Comparison of ENCODE assay signal across 18 cellular contexts in the genomic region with DNA sequence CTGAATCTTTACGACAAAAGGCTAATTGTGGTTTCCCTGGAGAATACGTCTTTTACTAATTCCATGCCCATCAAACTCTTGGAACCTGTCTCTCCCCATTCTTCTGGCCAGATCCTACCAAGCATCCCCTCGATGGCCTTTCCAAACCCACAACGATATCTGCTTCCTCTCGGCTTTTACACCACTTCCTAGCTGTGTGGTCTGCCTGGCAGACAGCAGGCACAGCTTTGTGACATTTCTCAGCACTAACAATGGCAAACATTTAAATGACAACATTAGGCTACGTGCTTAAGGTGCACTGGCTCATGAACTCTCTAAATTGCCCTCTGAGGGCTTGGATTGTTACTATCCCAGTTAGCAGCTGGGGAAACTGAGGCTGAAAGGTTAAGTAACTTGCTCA.
DNase-seq lines count a peak whose midpoint lies in the region; ATAC-seq lines count a peak whose summit lies in the region.
"Had no signal": no experiment of that assay in that cellular context is flagged by ENCODE, and none has a peak within 500 bp of the region (broad histone marks: within the 10 kb centered on the region; RNA-seq: fewer than 3 reads in every experiment).

No MANE protein-coding gene starts in this region.

- no peak for DNase-seq in activated naive CD8-positive, alpha-beta T cell treated with anti-CD3 and anti-CD28 coated beads, Interleukin-2, amount 10 ng/mL, durations not matched to agents 7 days and 5 days
- DNase-seq in activated naive CD8-positive, alpha-beta T cell treated with anti-CD3 and anti-CD28 coated beads for 36 hours, result no peak
- peak; percentile 59 for DNase-seq in Jurkat, Clone E6-1 (ENCODE audit: low read depth, low spot score)
- peak; percentile 52 for DNase-seq in UCSD-AML1 (lab: John Stamatoyannopoulos, UW; ENCODE audit: unreplicated experiment)
- no peak for DNase-seq in activated naive CD8-positive, alpha-beta T cell treated with anti-CD3 and anti-CD28 coated beads, Interleukin-2, amount 50 U/mL, for 24 hours
- no peak for DNase-seq in activated CD4-positive, CD25-positive, alpha-beta regulatory T cell treated with anti-CD3 and anti-CD28 coated beads, Interleukin-2, amount 50 U/mL, for 72 hours
- DNase-seq in activated CD4-positive, alpha-beta T cell treated with anti-CD3 and anti-CD28 coated beads for 4 hours, result no peak
- DNase-seq: AML-193; BE2C; Caco-2; CD4-positive, CD25-positive, alpha-beta regulatory T cell; CD8-positive, alpha-beta T cell; DMS153; DND-41; GOT3; HFFc6 had no signal

- POLR2A ChIA-PET in activated naive CD8-positive, alpha-beta T cell treated with anti-CD3 and anti-CD28 coated beads, Interleukin-2, amount 10 ng/mL, durations not matched to agents 7 days and 5 days (lab: Charles Lee), result no interaction called here

- no peak overlapping the region for H3K27ac Mint-ChIP-seq in activated naive CD8-positive, alpha-beta T cell treated with anti-CD3 and anti-CD28 coated beads, Interleukin-2, amount 10 ng/mL, durations not matched to agents 7 days and 5 days
- no peak overlapping the region for H3K27ac Mint-ChIP-seq in activated naive CD8-positive, alpha-beta T cell treated with anti-CD3 and anti-CD28 coated beads for 36 hours
- no peak overlapping the region for H3K27ac Mint-ChIP-seq in activated naive CD8-positive, alpha-beta T cell treated with anti-CD3 and anti-CD28 coated beads, Interleukin-2, amount 50 U/mL, for 24 hours
- H3K27ac Mint-ChIP-seq: CD4-positive, CD25-positive, alpha-beta regulatory T cell; CD8-positive, alpha-beta T cell; HFFc6 had no signal

- peak overlapping the region; percentile 17 for H3K4me3 Mint-ChIP-seq in activated naive CD8-positive, alpha-beta T cell treated with anti-CD3 and anti-CD28 coated beads, Interleukin-2, amount 10 ng/mL, durations not matched to agents 7 days and 5 days
- no peak overlapping the region for H3K4me3 Mint-ChIP-seq in activated naive CD8-positive, alpha-beta T cell treated with anti-CD3 and anti-CD28 coated beads for 36 hours
- no peak overlapping the region for H3K4me3 Mint-ChIP-seq in activated naive CD8-positive, alpha-beta T cell treated with anti-CD3 and anti-CD28 coated beads, Interleukin-2, amount 50 U/mL, for 24 hours
- H3K4me3 Mint-ChIP-seq: CD4-positive, CD25-positive, alpha-beta regulatory T cell; CD8-positive, alpha-beta T cell; HFFc6 had no signal

- no peak overlapping the region for H3K4me3 ChIP-seq in Jurkat, Clone E6-1 (ENCODE audit: low read length)
- H3K4me3 ChIP-seq: HAP-1 had no signal

- H3K4me1 Mint-ChIP-seq in activated naive CD8-positive, alpha-beta T cell treated with anti-CD3 and anti-CD28 coated beads, Interleukin-2, amount 10 ng/mL, durations not matched to agents 7 days and 5 days, result peaks cover 11% of the 10 kb centered on the region
- no peaks in the 10 kb centered on the region for H3K4me1 Mint-ChIP-seq in activated naive CD8-positive, alpha-beta T cell treated with anti-CD3 and anti-CD28 coated beads for 36 hours
- H3K4me1 Mint-ChIP-seq in activated naive CD8-positive, alpha-beta T cell treated with anti-CD3 and anti-CD28 coated beads, Interleukin-2, amount 50 U/mL, for 24 hours, result peaks cover 6% of the 10 kb centered on the region
- H3K4me1 Mint-ChIP-seq: CD4-positive, CD25-positive, alpha-beta regulatory T cell had no signal

- H3K36me3 Mint-ChIP-seq in activated naive CD8-positive, alpha-beta T cell treated with anti-CD3 and anti-CD28 coated beads, Interleukin-2, amount 10 ng/mL, durations not matched to agents 7 days and 5 days, result peaks cover 1% of the 10 kb centered on the region
- no peaks in the 10 kb centered on the region for H3K36me3 Mint-ChIP-seq in activated naive CD8-positive, alpha-beta T cell treated with anti-CD3 and anti-CD28 coated beads for 36 hours
- no peaks in the 10 kb centered on the region for H3K36me3 Mint-ChIP-seq in activated naive CD8-positive, alpha-beta T cell treated with anti-CD3 and anti-CD28 coated beads, Interleukin-2, amount 50 U/mL, for 24 hours (ENCODE audit: low read depth)
- H3K36me3 Mint-ChIP-seq: CD4-positive, CD25-positive, alpha-beta regulatory T cell; CD8-positive, alpha-beta T cell had no signal

- H3K27me3 Mint-ChIP-seq in activated naive CD8-positive, alpha-beta T cell treated with anti-CD3 and anti-CD28 coated beads, Interleukin-2, amount 10 ng/mL, durations not matched to agents 7 days and 5 days, result peaks cover 10% of the 10 kb centered on the region
- H3K27me3 Mint-ChIP-seq in activated naive CD8-positive, alpha-beta T cell treated with anti-CD3 and anti-CD28 coated beads for 36 hours, result no peaks in the 10 kb centered on the region
- H3K27me3 Mint-ChIP-seq in activated naive CD8-positive, alpha-beta T cell treated with anti-CD3 and anti-CD28 coated beads, Interleukin-2, amount 50 U/mL, for 24 hours, result peaks cover 2% of the 10 kb centered on the region

- ATAC-seq in activated naive CD8-positive, alpha-beta T cell treated with anti-CD3 and anti-CD28 coated beads, Interleukin-2, amount 10 ng/mL, durations not matched to agents 7 days and 5 days (ENCODE audit: low read depth), result peak; percentile 68
- peak; percentile 37 for ATAC-seq in activated naive CD8-positive, alpha-beta T cell treated with anti-CD3 and anti-CD28 coated beads, Interleukin-2, amount 50 U/mL, for 24 hours
- ATAC-seq in GM21360 (IDR thresholded peaks at IDR 0.05; ENCODE audit: unreplicated experiment), result no peak
- ATAC-seq: CD8-positive, alpha-beta T cell had no signal

- no peaks in the 10 kb centered on the region for H3K9me3 Mint-ChIP-seq in activated naive CD8-positive, alpha-beta T cell treated with anti-CD3 and anti-CD28 coated beads, Interleukin-2, amount 10 ng/mL, durations not matched to agents 7 days and 5 days
- H3K9me3 Mint-ChIP-seq in activated naive CD8-positive, alpha-beta T cell treated with anti-CD3 and anti-CD28 coated beads for 36 hours, result no peaks in the 10 kb centered on the region
- no peaks in the 10 kb centered on the region for H3K9me3 Mint-ChIP-seq in activated naive CD8-positive, alpha-beta T cell treated with anti-CD3 and anti-CD28 coated beads, Interleukin-2, amount 50 U/mL, for 24 hours
- H3K9me3 Mint-ChIP-seq: CD4-positive, CD25-positive, alpha-beta regulatory T cell; CD8-positive, alpha-beta T cell; HFFc6 had no signal

Comparison
In these comparisons a context has a peak if more than half of its experiments do, and no peak if none do; other contexts are left out.
1. DNase-seq: peak in Jurkat, Clone E6-1 (single experiment) and UCSD-AML1 (single experiment); none in activated naive CD8-positive, alpha-beta T cell treated with anti-CD3 and anti-CD28 coated beads, Interleukin-2, amount 10 ng/mL, durations not matched to agents 7 days and 5 days (single experiment), activated naive CD8-positive, alpha-beta T cell treated with anti-CD3 and anti-CD28 coated beads for 36 hours (single experiment), activated naive CD8-positive, alpha-beta T cell treated with anti-CD3 and anti-CD28 coated beads, Interleukin-2, amount 50 U/mL, for 24 hours (single experiment), activated CD4-positive, CD25-positive, alpha-beta regulatory T cell treated with anti-CD3 and anti-CD28 coated beads, Interleukin-2, amount 50 U/mL, for 72 hours (single experiment) and activated CD4-positive, alpha-beta T cell treated with anti-CD3 and anti-CD28 coated beads for 4 hours (0 of 2).